In genomic region chr7:123622660-123623386, GRCh38 we compare ENCODE assay signal across 12 cellular contexts. TPM values are rescaled to one million over a fixed set of nuclear protein-coding genes. Genes with fewer than 3 reads are reported as not detected.
DNase-seq lines count a peak whose midpoint lies in the region; ATAC-seq and TF ChIP-seq lines count a peak whose summit lies in the region.
"Had no signal": no experiment of that assay in that cellular context is flagged by ENCODE, and none has a peak within 500 bp of the region (broad histone marks: within the 10 kb centered on the region; RNA-seq: fewer than 3 reads in every experiment).

No MANE protein-coding gene starts in this region.

- peak overlapping the region; percentile 10 to 62 (median 42) for H3K9ac ChIP-seq in skeletal muscle tissue (ENCODE audit: low read depth in 1 of 3, low read length in 3 of 3)
- H3K9ac ChIP-seq: parathyroid adenoma had no signal

- H3K9me3 ChIP-seq in skeletal muscle tissue (ENCODE audit: control insufficient read depth in 3 of 3, low read length in 3 of 3) = no peaks in the 10 kb centered on the region

- no peak for TF ChIP-seq CTCF in fibroblast of villous mesenchyme (IDR thresholded peaks at IDR 0.05; ENCODE audit: insufficient read depth, low read depth, low read length)

- H3K36me3 ChIP-seq in skeletal muscle tissue (ENCODE audit: control insufficient read depth in 3 of 3, insufficient read depth in 3 of 3, low read length in 3 of 3) = peaks cover 4 to 23% (median 20%) of the 10 kb centered on the region in 3 donors

- DNase-seq in NCI-H1436 treated with DMSO at 0.1 percent for 48 hours (lab: John Stamatoyannopoulos, UW) (peak; percentile 88), NCI-H524 (lab: John Stamatoyannopoulos, UW) (peak; percentile 24 to 65), fibroblast of villous mesenchyme (ENCODE audit: low read depth) (peak; percentile 60), activated T-cell treated with anti-CD3 and anti-CD28 coated beads for 4 hours (no peak), T-helper 2 cell (no peak)
- DNase-seq: activated CD4-positive, CD25-positive, alpha-beta regulatory T cell had no signal

- no peaks in the 10 kb centered on the region for H3K27me3 ChIP-seq in skeletal muscle tissue (ENCODE audit: control insufficient read depth in 3 of 3, insufficient read depth in 3 of 3, low read length in 3 of 3)

- peaks cover 16 to 28% (median 18%) of the 10 kb centered on the region in 3 donors for H3K4me1 ChIP-seq in skeletal muscle tissue (ENCODE audit: control insufficient read depth in 3 of 3, insufficient read depth in 3 of 3, low read length in 3 of 3)
- H3K4me1 ChIP-seq: parathyroid adenoma had no signal

- H3K27ac ChIP-seq in skeletal muscle tissue (ENCODE audit: low read depth, low read length) = peak overlapping the region; percentile 92
- H3K27ac ChIP-seq: parathyroid adenoma had no signal

- no peak overlapping the region for H3K4me3 ChIP-seq in fibroblast of villous mesenchyme (ENCODE audit: low read depth, low read length)
- H3K4me3 ChIP-seq in skeletal muscle tissue (ENCODE audit: low read length in 3 of 3) = peak overlapping the region in 2 of 3 donors; percentile 35 to 41

- ATAC-seq in GM18861 (IDR thresholded peaks at IDR 0.05; ENCODE audit: unreplicated experiment) = no peak
- ATAC-seq: activated T-helper 17 cell treated with anti-CD3 and anti-CD28 coated beads, Interleukin-2, amount 50 U/mL, for 72 hours had no signal

RNA-seq across cellular contexts. Expression of gene ASB15, which starts 21.2 kb away (rescaled TPM):
- total RNA-seq in fibroblast of villous mesenchyme (not detected in 2 replicates), skeletal muscle tissue (2.6 TPM)
- total RNA-seq: activated T-helper 17 cell treated with anti-CD3 and anti-CD28 coated beads, Interleukin-2, amount 50 U/mL, for 72 hours; lung microvascular endothelial cell had no signal

RNA-seq across cellular contexts. Expression of gene LMOD2, which starts 32.8 kb away (rescaled TPM):
- total RNA-seq in fibroblast of villous mesenchyme = not detected in 2 replicates
- 34.4 TPM for total RNA-seq in skeletal muscle tissue
- total RNA-seq: activated T-helper 17 cell treated with anti-CD3 and anti-CD28 coated beads, Interleukin-2, amount 50 U/mL, for 72 hours; lung microvascular endothelial cell; RPMI7951 had no signal

Comparison
In these comparisons a context has a peak if more than half of its experiments do, and no peak if none do; other contexts are left out.
1. DNase-seq: peak in NCI-H1436 treated with DMSO at 0.1 percent for 48 hours (single experiment), NCI-H524 (2 of 2) and fibroblast of villous mesenchyme (single experiment); none in activated T-cell treated with anti-CD3 and anti-CD28 coated beads for 4 hours (single experiment) and T-helper 2 cell (0 of 5).
2. RNA of gene LMOD2, which starts 32.8 kb away (total RNA-seq): 34.4 TPM in skeletal muscle tissue (single experiment); not detected in fibroblast of villous mesenchyme; every median in the first group is over 10 times any median in the second.